In the genomic region with DNA sequence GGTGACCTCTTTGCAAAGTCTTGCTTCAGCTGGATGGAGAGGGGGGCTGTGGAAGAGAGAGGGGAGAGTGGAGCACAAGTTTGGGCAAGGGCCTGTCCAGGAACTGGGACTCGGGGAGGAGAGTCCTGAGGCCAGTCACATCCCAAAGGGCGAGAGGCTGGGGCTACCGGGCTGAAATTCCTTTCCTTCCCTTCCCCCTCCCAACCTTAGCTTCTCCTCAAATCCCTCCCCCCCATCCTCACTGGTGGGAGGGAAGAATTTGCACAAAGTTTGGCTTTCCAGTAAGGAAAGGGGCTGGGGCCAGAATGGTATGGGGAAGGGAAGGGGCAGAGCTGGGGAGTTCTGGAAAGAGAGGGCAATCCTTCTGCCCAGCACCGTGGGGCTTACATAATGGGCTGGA, we compare ENCODE assay signal across 1 cellular context.
TF ChIP-seq lines count a peak whose summit lies in the region.

No MANE protein-coding gene starts in this region.

TF ChIP-seq in WTC11, 78 proteins besides CTCF, POLR2A, EP300 and RAD21 (continued from another document):
- TF ChIP-seq, protein P1, sequence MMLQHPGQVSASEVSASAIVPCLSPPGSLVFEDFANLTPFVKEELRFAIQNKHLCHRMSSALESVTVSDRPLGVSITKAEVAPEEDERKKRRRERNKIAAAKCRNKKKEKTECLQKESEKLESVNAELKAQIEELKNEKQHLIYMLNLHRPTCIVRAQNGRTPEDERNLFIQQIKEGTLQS (CRISPR knock-in tag; conservative IDR thresholded peaks at IDR 0.05), result no peak
- TF ChIP-seq CREB1 (CRISPR knock-in tag; IDR thresholded peaks at IDR 0.05), result no peak
- TF ChIP-seq, protein P2, sequence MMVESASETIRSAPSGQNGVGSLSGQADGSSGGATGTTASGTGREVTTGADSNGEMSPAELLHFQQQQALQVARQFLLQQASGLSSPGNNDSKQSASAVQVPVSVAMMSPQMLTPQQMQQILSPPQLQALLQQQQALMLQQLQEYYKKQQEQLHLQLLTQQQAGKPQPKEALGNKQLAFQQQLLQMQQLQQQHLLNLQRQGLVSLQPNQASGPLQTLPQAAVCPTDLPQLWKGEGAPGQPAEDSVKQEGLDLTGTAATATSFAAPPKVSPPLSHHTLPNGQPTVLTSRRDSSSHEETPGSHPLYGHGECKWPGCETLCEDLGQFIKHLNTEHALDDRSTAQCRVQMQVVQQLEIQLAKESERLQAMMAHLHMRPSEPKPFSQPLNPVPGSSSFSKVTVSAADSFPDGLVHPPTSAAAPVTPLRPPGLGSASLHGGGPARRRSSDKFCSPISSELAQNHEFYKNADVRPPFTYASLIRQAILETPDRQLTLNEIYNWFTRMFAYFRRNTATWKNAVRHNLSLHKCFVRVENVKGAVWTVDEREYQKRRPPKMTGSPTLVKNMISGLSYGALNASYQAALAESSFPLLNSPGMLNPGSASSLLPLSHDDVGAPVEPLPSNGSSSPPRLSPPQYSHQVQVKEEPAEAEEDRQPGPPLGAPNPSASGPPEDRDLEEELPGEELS (CRISPR knock-in tag; IDR thresholded peaks at IDR 0.05), result no peak
- TF ChIP-seq, protein P3, sequence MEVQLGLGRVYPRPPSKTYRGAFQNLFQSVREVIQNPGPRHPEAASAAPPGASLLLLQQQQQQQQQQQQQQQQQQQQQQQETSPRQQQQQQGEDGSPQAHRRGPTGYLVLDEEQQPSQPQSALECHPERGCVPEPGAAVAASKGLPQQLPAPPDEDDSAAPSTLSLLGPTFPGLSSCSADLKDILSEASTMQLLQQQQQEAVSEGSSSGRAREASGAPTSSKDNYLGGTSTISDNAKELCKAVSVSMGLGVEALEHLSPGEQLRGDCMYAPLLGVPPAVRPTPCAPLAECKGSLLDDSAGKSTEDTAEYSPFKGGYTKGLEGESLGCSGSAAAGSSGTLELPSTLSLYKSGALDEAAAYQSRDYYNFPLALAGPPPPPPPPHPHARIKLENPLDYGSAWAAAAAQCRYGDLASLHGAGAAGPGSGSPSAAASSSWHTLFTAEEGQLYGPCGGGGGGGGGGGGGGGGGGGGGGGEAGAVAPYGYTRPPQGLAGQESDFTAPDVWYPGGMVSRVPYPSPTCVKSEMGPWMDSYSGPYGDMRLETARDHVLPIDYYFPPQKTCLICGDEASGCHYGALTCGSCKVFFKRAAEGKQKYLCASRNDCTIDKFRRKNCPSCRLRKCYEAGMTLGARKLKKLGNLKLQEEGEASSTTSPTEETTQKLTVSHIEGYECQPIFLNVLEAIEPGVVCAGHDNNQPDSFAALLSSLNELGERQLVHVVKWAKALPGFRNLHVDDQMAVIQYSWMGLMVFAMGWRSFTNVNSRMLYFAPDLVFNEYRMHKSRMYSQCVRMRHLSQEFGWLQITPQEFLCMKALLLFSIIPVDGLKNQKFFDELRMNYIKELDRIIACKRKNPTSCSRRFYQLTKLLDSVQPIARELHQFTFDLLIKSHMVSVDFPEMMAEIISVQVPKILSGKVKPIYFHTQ (CRISPR knock-in tag; IDR thresholded peaks at IDR 0.05), result no peak
